ENCODE assay signal across 23 cellular contexts in genomic region chr7:92624298-92624996, GRCh38. TPM values are rescaled to one million over a fixed set of nuclear protein-coding genes. Genes with fewer than 3 reads are reported as not detected.
DNase-seq lines count a peak whose midpoint lies in the region; ATAC-seq, FAIRE-seq and TF ChIP-seq lines count a peak whose summit lies in the region.
"Had no signal": no experiment of that assay in that cellular context is flagged by ENCODE, and none has a peak within 500 bp of the region (broad histone marks: within the 10 kb centered on the region; RNA-seq: fewer than 3 reads in every experiment).

No MANE protein-coding gene starts in this region.

- CTCF ChIA-PET in activated naive CD4-positive, alpha-beta T cell treated with anti-CD3 and anti-CD28 coated beads, Interleukin-2, amount 10 ng/mL, durations not matched to agents 7 days and 5 days (lab: Charles Lee): interaction anchor here (0.8 to 1.2 kb wide), 2 partner anchors 37 to 207 kb away, joined by 4 read pairs; no protein-coding TSS in a partner anchor
- CTCF ChIA-PET in Panc1 (lab: Charles Lee): interaction anchor here (0.7 kb wide), 2 partner anchors 9 to 147 kb away, joined by 3 read pairs; no protein-coding TSS in a partner anchor

- no peaks in the 10 kb centered on the region for H4K20me1 ChIP-seq in keratinocyte (ENCODE audit: control insufficient read depth, extremely low read depth, insufficient read depth, low read length)

- peak overlapping the region; percentile 60 for H3K27ac ChIP-seq in Panc1 (ENCODE audit: low read length)
- peak overlapping the region; percentile 66 for H3K27ac ChIP-seq in keratinocyte (ENCODE audit: control insufficient read depth, insufficient read depth, low read length)
- H3K27ac ChIP-seq: VCaP had no signal

- no peak overlapping the region for H3K4me3 Mint-ChIP-seq in activated naive CD4-positive, alpha-beta T cell treated with anti-CD3 and anti-CD28 coated beads, Interleukin-2, amount 10 ng/mL, durations not matched to agents 7 days and 5 days
- H3K4me3 Mint-ChIP-seq in activated naive CD8-positive, alpha-beta T cell: no peak overlapping the region
- H3K4me3 Mint-ChIP-seq: neural crest cell had no signal

- dilution Hi-C loops in keratinocyte (cut with MboI; ENCODE audit: extremely low pct_ligation_motif_present, low sequenced_read_pairs): no loop called here

- TF ChIP-seq CTCF in Panc1 (IDR thresholded peaks at IDR 0.05) (no peak), keratinocyte (optimal IDR thresholded peaks at IDR 0.05 in 1 of 3, IDR thresholded peaks at IDR 0.05 in 1 of 3, conservative IDR thresholded peaks at IDR 0.05 in 1 of 3; ENCODE audit: extremely low read depth in 1 of 3, insufficient read depth in 2 of 3, low read length in 3 of 3) (no peak)

- no peaks in the 10 kb centered on the region for H3K27me3 Mint-ChIP-seq in activated naive CD4-positive, alpha-beta T cell treated with anti-CD3 and anti-CD28 coated beads, Interleukin-2, amount 10 ng/mL, durations not matched to agents 7 days and 5 days
- no peaks in the 10 kb centered on the region for H3K27me3 Mint-ChIP-seq in activated naive CD8-positive, alpha-beta T cell

- peaks cover 31% of the 10 kb centered on the region for H3K9me3 Mint-ChIP-seq in activated naive CD4-positive, alpha-beta T cell treated with anti-CD3 and anti-CD28 coated beads, Interleukin-2, amount 10 ng/mL, durations not matched to agents 7 days and 5 days
- H3K9me3 Mint-ChIP-seq in activated naive CD8-positive, alpha-beta T cell (ENCODE audit: low read depth): no peaks in the 10 kb centered on the region
- H3K9me3 Mint-ChIP-seq: neural crest cell had no signal

- H3K9me1 ChIP-seq in keratinocyte (ENCODE audit: control insufficient read depth, extremely low read depth, insufficient read depth, low read length): no peaks in the 10 kb centered on the region

- H3K36me3 ChIP-seq in Panc1 (ENCODE audit: control insufficient read depth, insufficient read depth, low read length) (peaks cover 2% of the 10 kb centered on the region; the same call in 1 of the 2 replicates), keratinocyte (ENCODE audit: control insufficient read depth in 2 of 2, extremely low read depth in 1 of 2, insufficient read depth in 2 of 2, low read length in 2 of 2) (peaks cover 5 to 27% of the 10 kb centered on the region in 2 experiments)

- H3K4me1 ChIP-seq in Panc1 (ENCODE audit: control insufficient read depth, insufficient read depth, low read length) (peaks cover 28% of the 10 kb centered on the region), keratinocyte (ENCODE audit: control insufficient read depth, extremely low read depth, insufficient read depth, low read length) (peaks cover 51% of the 10 kb centered on the region)

- in situ Hi-C loops in Panc1 (cut with HindIII; ENCODE audit: low pct_unique_long_range_greater_than_20kb, low sequenced_read_pairs): no loop called here

- H3K9me3 ChIP-seq in Panc1 (ENCODE audit: control insufficient read depth, insufficient read depth, low read depth, low read length) (peaks cover 22% of the 10 kb centered on the region; the same call in 1 of the 2 replicates), keratinocyte (ENCODE audit: control insufficient read depth, low read depth, low read length) (no peaks in the 10 kb centered on the region)

- POLR2A ChIA-PET in Panc1 (lab: Charles Lee): interaction anchor here (0.6 kb wide), 3 partner anchors 40 to 141 kb away, joined by 3 read pairs; no protein-coding TSS in a partner anchor

- no peak for FAIRE-seq in keratinocyte (lab: Jason Lieb, UNC)
- FAIRE-seq: D721Med had no signal

- H3K4me1 Mint-ChIP-seq in activated naive CD4-positive, alpha-beta T cell treated with anti-CD3 and anti-CD28 coated beads, Interleukin-2, amount 10 ng/mL, durations not matched to agents 7 days and 5 days: peaks cover 81% of the 10 kb centered on the region
- H3K4me1 Mint-ChIP-seq in activated naive CD8-positive, alpha-beta T cell (ENCODE audit: low read depth): peaks cover 73% of the 10 kb centered on the region

- peak overlapping the region; percentile 89 for H3K27ac Mint-ChIP-seq in activated naive CD4-positive, alpha-beta T cell treated with anti-CD3 and anti-CD28 coated beads, Interleukin-2, amount 10 ng/mL, durations not matched to agents 7 days and 5 days
- H3K27ac Mint-ChIP-seq in activated naive CD8-positive, alpha-beta T cell: peak overlapping the region; percentile 96
- H3K27ac Mint-ChIP-seq: progenitor cell of endocrine pancreas had no signal

- intact Hi-C loops in Panc1 (cut with micrococcal nuclease; ENCODE audit: unreplicated experiment): loop anchor here (5.0 kb wide), 1 partner anchor 73 kb away; no protein-coding TSS in a partner anchor

- H3K36me3 Mint-ChIP-seq in activated naive CD4-positive, alpha-beta T cell treated with anti-CD3 and anti-CD28 coated beads, Interleukin-2, amount 10 ng/mL, durations not matched to agents 7 days and 5 days: peaks cover 71% of the 10 kb centered on the region
- H3K36me3 Mint-ChIP-seq in activated naive CD8-positive, alpha-beta T cell: peaks cover 33% of the 10 kb centered on the region

- no peak overlapping the region for H3K4me2 ChIP-seq in keratinocyte (ENCODE audit: control insufficient read depth, extremely low read depth, insufficient read depth, low read depth, low read length)

- no peak overlapping the region for H3K4me3 ChIP-seq in Panc1 (ENCODE audit: low read depth in 2 of 2, low read length in 2 of 2)
- H3K4me3 ChIP-seq in keratinocyte (ENCODE audit: control insufficient read depth in 2 of 3, extremely low read depth in 1 of 3, insufficient read depth in 2 of 3, low read depth in 1 of 3, low read length in 3 of 3): no peak overlapping the region

- H3K27me3 ChIP-seq in Panc1 (ENCODE audit: control insufficient read depth, insufficient read depth, low read length) (no peaks in the 10 kb centered on the region), keratinocyte (ENCODE audit: control insufficient read depth, extremely low read depth, insufficient read depth, low read length) (no peaks in the 10 kb centered on the region)

- ATAC-seq in Panc1: no peak
- no peak for ATAC-seq in GM18873 (IDR thresholded peaks at IDR 0.05; ENCODE audit: low FRiP score, unreplicated experiment)
- ATAC-seq: activated T-cell treated with anti-CD3 and anti-CD28 coated beads, Interleukin-2, amount 50 U/mL, for 4 hours had no signal

- H2AFZ ChIP-seq in keratinocyte (ENCODE audit: control insufficient read depth, low read length): no peak overlapping the region

- no TSS peak for BruUV-seq in Panc1 (replicated peaks; lab: Mats Ljungman, UMichigan)

- peaks cover 59% of the 10 kb centered on the region for H3K79me2 ChIP-seq in keratinocyte (ENCODE audit: control insufficient read depth, insufficient read depth, low read length)

- no peak overlapping the region for H3K9ac ChIP-seq in keratinocyte (ENCODE audit: control insufficient read depth, extremely low read depth, insufficient read depth, low read length)

- DNase-seq in activated naive CD4-positive, alpha-beta T cell treated with anti-CD3 and anti-CD28 coated beads, Interleukin-2, amount 10 ng/mL, durations not matched to agents 7 days and 5 days: no peak
- DNase-seq in activated naive CD4-positive, alpha-beta T cell treated with Interleukin-2 at 50 U/mL for 16 hours: no peak
- DNase-seq in Panc1 (ENCODE audit: low read depth, low spot score): no peak
- no peak for DNase-seq in keratinocyte (ENCODE audit: low read depth, low spot score)
- no peak for DNase-seq in cerebellar cortex (ENCODE audit: low spot score)
- DNase-seq in NCI-H748 treated with DMSO at 0.1 percent for 48 hours (lab: John Stamatoyannopoulos, UW): no peak
- DNase-seq: activated CD4-positive, alpha-beta T cell treated with anti-CD3 and anti-CD28 coated beads, Interleukin-2, amount 50 U/mL, for 1 hour; activated T-cell treated with anti-CD3 and anti-CD28 coated beads, Interleukin-2, amount 50 U/mL, for 4 hours; amygdala; C1 segment of cervical spinal cord; cerebellar nuclear complex; foreskin melanocyte; H7; hippocampal formation; NCI-H2081; SIG-M5; stimulated activated CD4-positive, alpha-beta T cell treated with anti-CD3 and anti-CD28 coated beads, Interleukin-1b, Interleukin-23, amount 100 ng/mL, for 48 hours had no signal

RNA-seq across cellular contexts. Expression of gene FAM133B, which starts 34.3 kb away (rescaled TPM):
- total RNA-seq in Panc1 (2021; ENCODE audit: unreplicated experiment): 27.7 TPM
- 20.2 TPM for polyA plus RNA-seq in Panc1 (2012; ENCODE audit: insufficient read length)
- polyA plus RNA-seq in keratinocyte: 12.4 to 24.0 TPM (median 17.3 TPM) in 3 replicates
- 108 TPM for polyA plus RNA-seq in keratinocyte (2011; ENCODE audit: low read depth)
- 9.4 and 13.4 TPM in 2 replicates for polyA plus RNA-seq in keratinocyte (2011; cell fraction: cytosol; rRNA removed)
- 14.8 and 21.7 TPM in 2 replicates for polyA plus RNA-seq in keratinocyte (2011; cell fraction: nucleus; rRNA removed)
- 17.9 and 20.4 TPM in 2 replicates for polyA plus RNA-seq in keratinocyte (2012; ENCODE audit: low replicate concordance)
- 1.3 to 11.4 TPM (median 3.8 TPM) in 3 replicates for polyA minus RNA-seq in keratinocyte
- 6.5 TPM for polyA minus RNA-seq in keratinocyte (2011; cell fraction: cytosol; rRNA and poly(A)+ RNA removed)
- polyA minus RNA-seq in keratinocyte (2011; cell fraction: nucleus; rRNA and poly(A)+ RNA removed): 8.1 and 19.2 TPM in 2 replicates
